8 cellular contexts compared by ENCODE assay signal in the genomic region with DNA sequence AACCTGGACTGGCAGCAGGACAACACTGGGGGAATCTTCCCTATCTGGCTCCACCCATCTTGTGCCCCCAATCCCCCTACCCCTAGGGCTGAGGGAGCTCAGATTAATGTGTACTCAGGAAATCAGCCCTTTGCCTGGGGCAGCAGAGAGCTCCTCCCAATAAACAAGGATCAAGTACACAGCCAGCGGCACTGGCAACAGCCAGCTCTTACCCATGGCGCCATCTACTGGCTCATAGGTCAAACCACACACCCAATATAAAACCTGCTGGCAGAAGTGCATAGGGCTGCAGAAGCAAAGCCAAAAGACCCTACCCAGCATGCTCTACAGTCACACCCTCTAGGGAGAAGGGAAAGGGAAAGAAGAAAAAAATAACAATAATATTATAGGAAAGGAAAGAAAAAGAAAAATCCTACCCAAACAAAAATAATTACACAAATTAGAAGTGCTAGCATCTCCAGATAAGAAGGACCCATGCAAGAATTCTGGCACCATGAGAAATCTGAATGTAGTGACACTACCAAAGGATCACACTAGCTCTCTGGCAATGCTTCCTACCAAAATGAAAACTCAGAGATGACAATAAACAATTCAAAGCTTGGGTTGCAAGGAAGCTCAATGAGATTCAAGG.
DNase-seq lines count a peak whose midpoint lies in the region; TF ChIP-seq lines count a peak whose summit lies in the region.
"Not testable (repeated sequence)": the region's sequence is repeated elsewhere in the genome, so short reads cannot be mapped to it uniquely, and the experiment has no call there.

No MANE protein-coding gene starts in this region.

- H3K79me2 ChIP-seq in Loucy (ENCODE audit: insufficient read depth, low read length): not testable (repeated sequence)

- not testable (repeated sequence) for H3K27ac Mint-ChIP-seq in neural crest cell (ENCODE audit: unreplicated experiment)

- H2AFZ ChIP-seq in Loucy (ENCODE audit: low read length): not testable (repeated sequence)

- H3K4me2 ChIP-seq in Loucy (ENCODE audit: low read depth, low read length, poor library complexity, severe bottlenecking): not testable (repeated sequence)

- not testable (repeated sequence) for H3K9ac ChIP-seq in Loucy (ENCODE audit: low read depth, low read length, poor library complexity, severe bottlenecking)

- H3K4me1 Mint-ChIP-seq in neural crest cell: not testable (repeated sequence)

- not testable (repeated sequence) for H3K4me3 ChIP-seq in Loucy (ENCODE audit: low read length, poor library complexity, severe bottlenecking)

- not testable (repeated sequence) for H3K27me3 ChIP-seq in Loucy (ENCODE audit: insufficient read depth, low read length, poor library complexity, severe bottlenecking)

- not testable (repeated sequence) for H3K9me3 Mint-ChIP-seq in neural crest cell

- H3K9me2 ChIP-seq in Loucy (replicated peaks; ENCODE audit: low read depth, low read length): not testable (repeated sequence)

- not testable (repeated sequence) for H3K27me3 Mint-ChIP-seq in neural crest cell (ENCODE audit: low read depth)

- not testable (repeated sequence) for H3K36me3 ChIP-seq in Loucy (ENCODE audit: insufficient read depth, low read length)

- DNase-seq in A172 (ENCODE audit: low spot score): peak; percentile 32
- DNase-seq in GDM1 (lab: John Stamatoyannopoulos, UW): peak; percentile 45
- peak; percentile 8 for DNase-seq in NCI-H446 treated with DMSO at 0.1 percent for 48 hours (lab: John Stamatoyannopoulos, UW)
- peak; percentile 16 for DNase-seq in SHP77 treated with DMSO at 0.1 percent for 48 hours (lab: John Stamatoyannopoulos, UW)
- peak; percentile 56 for DNase-seq in activated CD8-positive, alpha-beta memory T cell treated with anti-CD3 and anti-CD28 coated beads, Interleukin-2, amount 50 U/mL, for 48 hours
- DNase-seq in head of caudate nucleus: peak in 40 of 42 donors; percentile 3 to 64 (median 40)
- DNase-seq in neural crest cell (ENCODE audit: low read depth, low spot score): not testable (repeated sequence)

- not testable (repeated sequence) for H3K4me3 Mint-ChIP-seq in neural crest cell

- not testable (repeated sequence) for H3K4me1 ChIP-seq in Loucy (ENCODE audit: insufficient read depth, low read length, poor library complexity, severe bottlenecking)

- H3K9me3 ChIP-seq in Loucy (ENCODE audit: insufficient read depth, low read depth, low read length): not testable (repeated sequence)

- peak; percentile 24 for TF ChIP-seq CTCF in Loucy (conservative IDR thresholded peaks at IDR 0.05; ENCODE audit: low read length)
- TF ChIP-seq CTCF in neural crest cell (conservative IDR thresholded peaks at IDR 0.05): peak; percentile 17

- not testable (repeated sequence) for H4K20me1 ChIP-seq in Loucy (ENCODE audit: insufficient read depth, low read length, poor library complexity, severe bottlenecking)

- H3F3A ChIP-seq in Loucy (ENCODE audit: low read depth): not testable (repeated sequence)

- not testable (repeated sequence) for H3K36me3 Mint-ChIP-seq in neural crest cell (ENCODE audit: low read depth)

- intact Hi-C loops in head of caudate nucleus (cut with DNase I): not testable (repeated sequence)
